ENCODE assay signal across 6 cellular contexts in genomic region chr2:219251656-219252055, GRCh38. TPM values are rescaled to one million over a fixed set of nuclear protein-coding genes. Genes with fewer than 3 reads are reported as not detected.
A peak's percentile ranks its signal among the peaks of the same experiment; 100 is the strongest.
DNase-seq lines count a peak whose midpoint lies in the region; ATAC-seq, FAIRE-seq and TF ChIP-seq lines count a peak whose summit lies in the region.

No MANE protein-coding gene starts in this region.

- no peaks in the 10 kb centered on the region for H3K9me3 ChIP-seq in HCT116 (ENCODE audit: control insufficient read depth in 1 of 2, insufficient read depth in 1 of 2, low read depth in 1 of 2, low read length in 2 of 2)

- peak overlapping the region; percentile 97 for H3K4me2 ChIP-seq in HCT116 (ENCODE audit: low read length)

- no peak for TF ChIP-seq CTCF in HCT116 (IDR thresholded peaks at IDR 0.05 in 2 of 3, conservative IDR thresholded peaks at IDR 0.05 in 1 of 3; ENCODE audit: borderline replicate concordance in 1 of 3, insufficient read depth in 1 of 3, low read depth in 2 of 3, low read length in 2 of 3)
- no peak for TF ChIP-seq CTCF in neural crest cell (conservative IDR thresholded peaks at IDR 0.05)

- BruUV-seq in HCT116 (replicated peaks; lab: Mats Ljungman, UMichigan): no TSS peak

- no peaks in the 10 kb centered on the region for H3K27me3 Mint-ChIP-seq in activated T-helper 2 cell treated with anti-CD3 and anti-CD28 coated beads, Interferon-gamma antibody, Interleukin-2, Interleukin-4, amounts not matched to agents 10 μg/mL and 5 μg/mL and 100 μg/mL, durations not matched to agents 14 hours and 24 hours and 36 hours (ENCODE audit: low read depth)
- H3K27me3 Mint-ChIP-seq in neural crest cell (ENCODE audit: low read depth): peaks cover 73% of the 10 kb centered on the region

- H3K4me3 ChIP-seq in HCT116 (replicated peaks in 1 of 2; ENCODE audit: low read depth in 1 of 2, low read length in 2 of 2): no peak overlapping the region

- peaks cover 66% of the 10 kb centered on the region for H3K36me3 Mint-ChIP-seq in activated T-helper 2 cell treated with anti-CD3 and anti-CD28 coated beads, Interferon-gamma antibody, Interleukin-2, Interleukin-4, amounts not matched to agents 10 μg/mL and 5 μg/mL and 100 μg/mL, durations not matched to agents 14 hours and 24 hours and 36 hours (ENCODE audit: low read depth)
- no peaks in the 10 kb centered on the region for H3K36me3 Mint-ChIP-seq in neural crest cell (ENCODE audit: low read depth)

- H3K27ac Mint-ChIP-seq in activated T-helper 2 cell treated with anti-CD3 and anti-CD28 coated beads, Interferon-gamma antibody, Interleukin-2, Interleukin-4, amounts not matched to agents 10 μg/mL and 5 μg/mL and 100 μg/mL, durations not matched to agents 14 hours and 24 hours and 36 hours: peak overlapping the region; percentile 85
- no peak overlapping the region for H3K27ac Mint-ChIP-seq in neural crest cell (ENCODE audit: unreplicated experiment)

- DNase-seq in HCT116 (ENCODE audit: low read depth, low spot score) (no peak), neural crest cell (ENCODE audit: low read depth, low spot score) (no peak), GM19239 (ENCODE audit: insufficient read length, low spot score) (no peak), T1000 (lab: John Stamatoyannopoulos, UW) (no peak)
- DNase-seq in activated T-helper 2 cell treated with anti-CD3 and anti-CD28 coated beads, Interferon-gamma antibody, Interleukin-2, Interleukin-4, amounts not matched to agents 10 μg/mL and 5 μg/mL and 100 μg/mL, durations not matched to agents 14 hours and 24 hours and 36 hours (ENCODE audit: low spot score): no peak

- CTCF ChIA-PET in HCT116 (lab: Charles Lee): interaction anchor here (2.1 to 2.3 kb wide), 2 partner anchors 27 to 43 kb away, joined by 6 to 8 read pairs; no protein-coding TSS in a partner anchor

- no peaks in the 10 kb centered on the region for H4K20me1 ChIP-seq in HCT116 (ENCODE audit: insufficient read depth)

- intact Hi-C loops in HCT116 (cut with micrococcal nuclease): loop anchor here (2.0 kb wide), 1 partner anchor 43 kb away; no protein-coding TSS in a partner anchor
- intact Hi-C loops in activated T-helper 2 cell treated with anti-CD3 and anti-CD28 coated beads, Interferon-gamma antibody, Interleukin-2, Interleukin-4, amounts not matched to agents 10 μg/mL and 5 μg/mL and 100 μg/mL, durations not matched to agents 14 hours and 24 hours and 36 hours (cut with micrococcal nuclease): loop anchor here (2.0 to 10.0 kb wide), 3 partner anchors 43 to 847 kb away; no protein-coding TSS in a partner anchor

- TF ChIP-seq POLR2A in HCT116 (IDR thresholded peaks at IDR 0.05; ENCODE audit: borderline replicate concordance, extremely low read depth, insufficient read depth, insufficient read length): no peak

- POLR2A ChIA-PET in HCT116 (lab: Charles Lee): interaction anchor here (1.4 to 2.0 kb wide), 2 partner anchors 23 to 27 kb away, joined by 4 to 5 read pairs; partner anchors contain the start of gene DNAJB2

- no peaks in the 10 kb centered on the region for H3K9me3 Mint-ChIP-seq in activated T-helper 2 cell treated with anti-CD3 and anti-CD28 coated beads, Interferon-gamma antibody, Interleukin-2, Interleukin-4, amounts not matched to agents 10 μg/mL and 5 μg/mL and 100 μg/mL, durations not matched to agents 14 hours and 24 hours and 36 hours
- H3K9me3 Mint-ChIP-seq in neural crest cell: no peaks in the 10 kb centered on the region

- H3K27me3 ChIP-seq in HCT116 (ENCODE audit: insufficient read depth, low read length): peaks cover 5% of the 10 kb centered on the region; the same call in 1 of the 2 replicates

- H3K27ac ChIP-seq in HCT116 (ENCODE audit: low read depth, low read length): no peak overlapping the region

- peaks cover 3 to 5% of the 10 kb centered on the region in 2 experiments; a peak in 2 of 4 replicates for H3K36me3 ChIP-seq in HCT116 (ENCODE audit: control insufficient read depth in 1 of 2, insufficient read depth in 2 of 2, low read length in 2 of 2)

- peaks cover 69% of the 10 kb centered on the region for H3K4me1 Mint-ChIP-seq in activated T-helper 2 cell treated with anti-CD3 and anti-CD28 coated beads, Interferon-gamma antibody, Interleukin-2, Interleukin-4, amounts not matched to agents 10 μg/mL and 5 μg/mL and 100 μg/mL, durations not matched to agents 14 hours and 24 hours and 36 hours (ENCODE audit: low read depth)
- H3K4me1 Mint-ChIP-seq in neural crest cell: no peaks in the 10 kb centered on the region

- H3K79me2 ChIP-seq in HCT116 (ENCODE audit: insufficient read depth, low read length): peaks cover 24% of the 10 kb centered on the region; the same call in 1 of the 2 replicates

- RAD21 ChIA-PET in HCT116 (lab: Charles Lee; ENCODE audit: low non-redundant PET in 1 of 2, low total read pairs in 2 of 2, uncharacterized antibody in 2 of 2, unreplicated experiment in 2 of 2): no interaction called here

- no peak for TF ChIP-seq RAD21 in HCT116 (IDR thresholded peaks at IDR 0.05; ENCODE audit: low read depth)

- H3K4me1 ChIP-seq in HCT116 (ENCODE audit: control insufficient read depth in 1 of 2, insufficient read depth in 2 of 2, low read length in 2 of 2): peaks cover 31 to 63% of the 10 kb centered on the region in 2 experiments

- no peak overlapping the region for H3K9ac ChIP-seq in HCT116 (ENCODE audit: low read length)

- H2AFZ ChIP-seq in HCT116 (ENCODE audit: low read depth, low read length, poor library complexity, severe bottlenecking): no peak overlapping the region

- no peak for FAIRE-seq in GM19239 (lab: Jason Lieb, UNC)

- peak overlapping the region; percentile 77 for H3K4me3 Mint-ChIP-seq in activated T-helper 2 cell treated with anti-CD3 and anti-CD28 coated beads, Interferon-gamma antibody, Interleukin-2, Interleukin-4, amounts not matched to agents 10 μg/mL and 5 μg/mL and 100 μg/mL, durations not matched to agents 14 hours and 24 hours and 36 hours (ENCODE audit: low read depth)
- peak overlapping the region; percentile 59 for H3K4me3 Mint-ChIP-seq in neural crest cell

- no peaks in the 10 kb centered on the region for H3K9me2 ChIP-seq in HCT116 (ENCODE audit: insufficient read depth)

- no peak for ATAC-seq in HCT116
- no peak for ATAC-seq in HG02970 (IDR thresholded peaks at IDR 0.05; ENCODE audit: low FRiP score, unreplicated experiment)

TF ChIP-seq in HCT116, 20 proteins besides CTCF, POLR2A, EP300 and RAD21:
- TF ChIP-seq SRF (IDR thresholded peaks at IDR 0.05; ENCODE audit: low read depth): no peak
- TF ChIP-seq POLR2AphosphoS5 (IDR thresholded peaks at IDR 0.05; ENCODE audit: low read depth, low read length): no peak

RNA-seq across cellular contexts. Expression of gene TUBA4B, which starts 1.4 kb away (rescaled TPM):
- total RNA-seq in HCT116 (2021; ENCODE audit: unreplicated experiment): not detected
- not detected in 2 replicates for polyA plus RNA-seq in HCT116 (2012)
- total RNA-seq in activated T-helper 2 cell treated with anti-CD3 and anti-CD28 coated beads, Interferon-gamma antibody, Interleukin-2, Interleukin-4, amounts not matched to agents 10 μg/mL and 5 μg/mL and 100 μg/mL, durations not matched to agents 14 hours and 24 hours and 36 hours: not detected in 2 replicates
- total RNA-seq in neural crest cell: not detected in 2 replicates

RNA-seq across cellular contexts. Expression of gene TUBA4A, which starts 2.1 kb away (rescaled TPM):
- total RNA-seq in HCT116 (2021; ENCODE audit: unreplicated experiment) (32.7 TPM), neural crest cell (0.14 TPM in 1 of 2 replicates, not detected in the other)
- 47.0 and 59.8 TPM in 2 replicates for polyA plus RNA-seq in HCT116 (2012)
- total RNA-seq in activated T-helper 2 cell treated with anti-CD3 and anti-CD28 coated beads, Interferon-gamma antibody, Interleukin-2, Interleukin-4, amounts not matched to agents 10 μg/mL and 5 μg/mL and 100 μg/mL, durations not matched to agents 14 hours and 24 hours and 36 hours: 220 and 231 TPM in 2 replicates

RNA-seq across cellular contexts. Expression of gene STK16, which starts 6.4 kb away (rescaled TPM):
- total RNA-seq in HCT116 (2021; ENCODE audit: unreplicated experiment) (31.4 TPM), neural crest cell (28.5 and 31.2 TPM in 2 replicates)
- 44.1 and 49.2 TPM in 2 replicates for polyA plus RNA-seq in HCT116 (2012)
- total RNA-seq in activated T-helper 2 cell treated with anti-CD3 and anti-CD28 coated beads, Interferon-gamma antibody, Interleukin-2, Interleukin-4, amounts not matched to agents 10 μg/mL and 5 μg/mL and 100 μg/mL, durations not matched to agents 14 hours and 24 hours and 36 hours: 32.0 and 33.3 TPM in 2 replicates

RNA-seq across cellular contexts. Expression of gene GLB1L, which starts 6.4 kb away (rescaled TPM):
- 6.6 TPM for total RNA-seq in HCT116 (2021; ENCODE audit: unreplicated experiment)
- polyA plus RNA-seq in HCT116 (2012): 2.4 and 4.6 TPM in 2 replicates
- total RNA-seq in activated T-helper 2 cell treated with anti-CD3 and anti-CD28 coated beads, Interferon-gamma antibody, Interleukin-2, Interleukin-4, amounts not matched to agents 10 μg/mL and 5 μg/mL and 100 μg/mL, durations not matched to agents 14 hours and 24 hours and 36 hours: 4.2 and 4.4 TPM in 2 replicates
- total RNA-seq in neural crest cell: 11.2 and 12.7 TPM in 2 replicates

RNA-seq across cellular contexts. Expression of gene ANKZF1, which starts 22.1 kb away (rescaled TPM):
- total RNA-seq in HCT116 (2021; ENCODE audit: unreplicated experiment) (64.7 TPM), neural crest cell (36.4 and 40.3 TPM in 2 replicates)
- polyA plus RNA-seq in HCT116 (2012): 55.8 and 69.3 TPM in 2 replicates
- 133 and 142 TPM in 2 replicates for total RNA-seq in activated T-helper 2 cell treated with anti-CD3 and anti-CD28 coated beads, Interferon-gamma antibody, Interleukin-2, Interleukin-4, amounts not matched to agents 10 μg/mL and 5 μg/mL and 100 μg/mL, durations not matched to agents 14 hours and 24 hours and 36 hours

Comparison
In these comparisons a context has a peak if more than half of its experiments do, and no peak if none do; other contexts are left out.
1. RNA of gene TUBA4A, which starts 2.1 kb away (total RNA-seq): 220 to 231 TPM in activated T-helper 2 cell treated with anti-CD3 and anti-CD28 coated beads, Interferon-gamma antibody, Interleukin-2, Interleukin-4, amounts not matched to agents 10 μg/mL and 5 μg/mL and 100 μg/mL, durations not matched to agents 14 hours and 24 hours and 36 hours and 32.7 TPM in HCT116 (single experiment); 0.14 TPM in neural crest cell; every median in the first group is over 10 times any median in the second.